Comparison of ENCODE assay signal across 10 cellular contexts in the genomic region with DNA sequence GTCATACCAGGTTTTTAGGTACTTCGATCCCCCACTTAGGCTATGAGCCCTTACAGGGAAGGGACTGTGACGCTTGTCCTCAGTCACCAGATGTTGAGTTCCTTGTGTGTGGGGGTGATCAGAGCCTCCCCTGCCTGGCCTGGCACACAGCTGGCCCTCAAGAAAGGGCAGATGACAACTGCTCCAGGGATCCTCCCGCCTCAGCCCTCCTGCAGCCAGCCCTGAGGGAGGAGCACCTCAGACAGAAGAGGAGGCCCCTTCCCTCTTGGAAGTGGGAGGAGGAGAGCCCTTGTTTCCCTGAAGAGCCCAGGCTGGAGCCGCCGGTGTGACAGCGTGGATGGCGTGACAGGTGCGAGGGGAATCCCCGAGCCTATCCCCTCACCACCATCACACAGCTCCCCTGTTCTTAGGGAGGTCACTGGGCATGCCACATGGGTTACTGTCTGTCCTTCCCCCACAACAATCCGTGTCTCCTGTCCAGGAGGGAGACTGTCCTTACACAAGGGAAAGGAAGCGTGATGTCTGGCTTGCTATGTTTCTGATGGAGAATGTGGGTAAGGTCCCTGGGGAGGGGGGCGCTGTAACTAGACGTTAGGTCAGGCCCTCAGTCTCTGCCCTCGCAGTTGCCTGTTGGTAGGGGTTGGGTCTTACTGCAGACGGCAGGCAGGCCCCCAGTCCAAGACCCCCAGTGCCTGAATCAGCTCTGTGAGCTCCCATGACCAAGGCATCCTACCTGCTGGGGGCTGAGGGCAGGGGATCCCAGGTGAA. TPM values are rescaled to one million over a fixed set of nuclear protein-coding genes. Genes with fewer than 3 reads are reported as not detected.
DNase-seq lines count a peak whose midpoint lies in the region; ATAC-seq, FAIRE-seq and TF ChIP-seq lines count a peak whose summit lies in the region.
"Had no signal": no experiment of that assay in that cellular context is flagged by ENCODE, and none has a peak within 500 bp of the region (broad histone marks: within the 10 kb centered on the region; RNA-seq: fewer than 3 reads in every experiment).

No MANE protein-coding gene starts in this region.

- H3K9me3 ChIP-seq in liver (ENCODE audit: control insufficient read depth in 4 of 4, low read length in 3 of 4) (no peaks in the 10 kb centered on the region), HepG2 (ENCODE audit: low read length) (no peaks in the 10 kb centered on the region), GM12878 (replicated peaks; ENCODE audit: control insufficient read depth, insufficient read depth, low read length) (no peaks in the 10 kb centered on the region)
- H3K9me3 ChIP-seq: SJSA1 had no signal

- FAIRE-seq in HepG2 (lab: Jason Lieb, UNC) (no peak), GM12878 (lab: Jason Lieb, UNC) (no peak)

- POLR2A ChIA-PET in HepG2 (lab: Yijun Ruan, JAX): no interaction called here
- POLR2A ChIA-PET in GM12878 (lab: Charles Lee): interaction anchor here (3.5 kb wide), 1 partner anchor 11 kb away, joined by 16 read pairs; no protein-coding TSS in a partner anchor

- WGBS in liver: 93% methylated on average over 15 of the region's 15 CpGs
- 100% methylated on average over 3 of the region's 15 CpGs for WGBS in HepG2 (ENCODE audit: low lambda C conversion rate)
- WGBS in GM12878 (ENCODE audit: insufficient coverage, insufficient replicate concordance, low lambda C conversion rate, missing lambda C conversion rate): 80% methylated on average over 15 of the region's 15 CpGs

- BruUV-seq in HepG2 (replicated peaks; lab: Mats Ljungman, UMichigan) (no TSS peak), GM12878 (replicated peaks; lab: Mats Ljungman, UMichigan) (no TSS peak)

- H3K4me3 Mint-ChIP-seq in neural crest cell (no peak overlapping the region), HFFc6 (no peak overlapping the region)

- TF ChIP-seq CTCF in liver (IDR thresholded peaks at IDR 0.05; ENCODE audit: low read depth, low read length, missing input control): no peak
- no peak for TF ChIP-seq CTCF in HepG2 (CRISPR knock-in tag; IDR thresholded peaks at IDR 0.05)
- TF ChIP-seq CTCF in GM12878 (IDR thresholded peaks at IDR 0.05 in 2 of 3, conservative IDR thresholded peaks at IDR 0.05 in 1 of 3; ENCODE audit: control insufficient read depth in 2 of 3, extremely low read depth in 1 of 3, insufficient read depth in 1 of 3, low read depth in 3 of 3, low read length in 3 of 3): no peak
- TF ChIP-seq CTCF in neural crest cell (conservative IDR thresholded peaks at IDR 0.05): no peak
- TF ChIP-seq CTCF in HFFc6 (IDR thresholded peaks at IDR 0.05): no peak

- H4K20me1 ChIP-seq in HepG2 (ENCODE audit: insufficient read depth, low read length): no peaks in the 10 kb centered on the region
- H4K20me1 ChIP-seq in GM12878 (ENCODE audit: control insufficient read depth, insufficient read depth): no peaks in the 10 kb centered on the region

- intact Hi-C loops in HepG2 (cut with micrococcal nuclease; ENCODE audit: unreplicated experiment) (no loop called here), GM12878 (cut with micrococcal nuclease; ENCODE audit: unreplicated experiment) (no loop called here)

- RAD21 ChIA-PET in GM12878 (lab: Charles Lee; ENCODE audit: unreplicated experiment): no interaction called here

- H3K27me3 ChIP-seq in liver (ENCODE audit: control insufficient read depth in 4 of 4, insufficient read depth in 4 of 4, low read length in 3 of 4): no peaks in the 10 kb centered on the region
- no peaks in the 10 kb centered on the region for H3K27me3 ChIP-seq in HepG2 (ENCODE audit: control insufficient read depth in 1 of 2, insufficient read depth in 2 of 2, low read length in 2 of 2)
- H3K27me3 ChIP-seq in GM12878 (replicated peaks in 1 of 2; ENCODE audit: control insufficient read depth in 2 of 2, insufficient read depth in 2 of 2, low read length in 1 of 2): no peaks in the 10 kb centered on the region
- H3K27me3 ChIP-seq: SJSA1 had no signal

- SMC1A ChIA-PET in GM12878 (lab: Charles Lee; ENCODE audit: uncharacterized antibody, unreplicated experiment): no interaction called here

- DNase-seq in HepG2 (ENCODE audit: low spot score): no peak
- no peak for DNase-seq in GM12878 (ENCODE audit: low read depth, low spot score)
- no peak for DNase-seq in neural crest cell (ENCODE audit: low read depth, low spot score)
- no peak for DNase-seq in activated CD4-positive, CD25-positive, alpha-beta regulatory T cell (lab: John Stamatoyannopoulos, UW)
- DNase-seq in HFFc6: no peak
- DNase-seq: DMS153 had no signal

- H2AFZ ChIP-seq in HepG2 (ENCODE audit: low read length) (no peak overlapping the region), GM12878 (ENCODE audit: control insufficient read depth, low read depth, low read length) (no peak overlapping the region; the same call in 1 of the 2 replicates)

- in situ Hi-C loops in HepG2 (cut with HindIII; ENCODE audit: extremely low pct_ligation_motif_present, low pct_unique_long_range_greater_than_20kb): no loop called here
- in situ Hi-C loops in GM12878 (cut with MboI): no loop called here

- TF ChIP-seq EP300 in HepG2 (IDR thresholded peaks at IDR 0.05; ENCODE audit: low read depth in 2 of 2, low read length in 2 of 2): no peak
- TF ChIP-seq EP300 in HepG2 (CRISPR knock-in tag; IDR thresholded peaks at IDR 0.05; ENCODE audit: borderline replicate concordance): no peak
- no peak for TF ChIP-seq EP300 in GM12878 (IDR thresholded peaks at IDR 0.05; ENCODE audit: borderline replicate concordance in 1 of 2, control insufficient read depth in 1 of 2, low read depth in 2 of 2, low read length in 2 of 2)

- no peak overlapping the region for H3K9ac ChIP-seq in liver (ENCODE audit: low read depth in 1 of 2, low read length in 2 of 2)
- no peak overlapping the region for H3K9ac ChIP-seq in HepG2 (ENCODE audit: insufficient read depth, low read depth, low read length)
- H3K9ac ChIP-seq in GM12878 (ENCODE audit: control insufficient read depth, insufficient read depth, low read length): no peak overlapping the region

- H3K4me1 ChIP-seq in liver (ENCODE audit: control insufficient read depth in 4 of 4, insufficient read depth in 4 of 4, low read length in 3 of 4) (peaks cover 7 to 15% (median 10%) of the 10 kb centered on the region in 4 donors), HepG2 (ENCODE audit: insufficient read depth, low read length) (no peaks in the 10 kb centered on the region), GM12878 (ENCODE audit: control insufficient read depth, insufficient read depth, low read length) (peaks cover 14% of the 10 kb centered on the region)

- peak overlapping the region; percentile 13 for H3K27ac Mint-ChIP-seq in neural crest cell (ENCODE audit: unreplicated experiment)
- no peak overlapping the region for H3K27ac Mint-ChIP-seq in HFFc6

- TF ChIP-seq POLR2A in HepG2 (IDR thresholded peaks at IDR 0.05; ENCODE audit: insufficient read depth in 1 of 2, low read depth in 2 of 2, low read length in 2 of 2): no peak
- peak; percentile 62 for TF ChIP-seq POLR2A in GM12878 (IDR thresholded peaks at IDR 0.05; ENCODE audit: low read depth, low read length)

- ATAC-seq in HepG2 (no peak), GM12878 (no peak), GM19324 (IDR thresholded peaks at IDR 0.05; ENCODE audit: low FRiP score, unreplicated experiment) (no peak), GM18873 (IDR thresholded peaks at IDR 0.05; ENCODE audit: low FRiP score, unreplicated experiment) (no peak)

- H3K27ac ChIP-seq in liver (ENCODE audit: low read depth in 1 of 2, low read length in 2 of 2) (peak overlapping the region; percentile 32 to 38), HepG2 (ENCODE audit: extremely low read length, insufficient read depth, low read length) (no peak overlapping the region), GM12878 (ENCODE audit: control insufficient read depth, insufficient read depth) (no peak overlapping the region)
- H3K27ac ChIP-seq: SJSA1 had no signal

- H3K36me3 ChIP-seq in liver (ENCODE audit: control insufficient read depth in 4 of 4, insufficient read depth in 3 of 4, low read depth in 1 of 4, low read length in 3 of 4) (peaks cover 4 to 38% (median 21%) of the 10 kb centered on the region in 4 donors), HepG2 (replicated peaks in 1 of 2; ENCODE audit: control insufficient read depth in 1 of 2, insufficient read depth in 2 of 2, low read length in 2 of 2) (peaks cover 12 to 23% of the 10 kb centered on the region in 2 experiments; a peak in 3 of 5 replicates), GM12878 (ENCODE audit: control insufficient read depth in 2 of 2, insufficient read depth in 2 of 2, low read length in 1 of 2) (peaks cover 3 to 7% of the 10 kb centered on the region in 2 experiments; a peak in 2 of 4 replicates)

- H3K36me3 Mint-ChIP-seq in neural crest cell (ENCODE audit: low read depth) (peaks cover 11% of the 10 kb centered on the region), HFFc6 (ENCODE audit: low read depth) (peaks cover 10% of the 10 kb centered on the region)

- CTCF ChIA-PET in HepG2 (lab: Yijun Ruan, JAX; ENCODE audit: low intra/inter-chr PET ratio, low total read pairs): no interaction called here
- CTCF ChIA-PET in GM12878 (lab: Yijun Ruan, JAX): no interaction called here

- peaks cover 11% of the 10 kb centered on the region for H3K4me1 Mint-ChIP-seq in neural crest cell
- no peaks in the 10 kb centered on the region for H3K4me1 Mint-ChIP-seq in HFFc6 (ENCODE audit: low read depth)

- H3K4me2 ChIP-seq in HepG2 (ENCODE audit: low read depth, low read length) (no peak overlapping the region), GM12878 (ENCODE audit: control insufficient read depth, insufficient read depth) (no peak overlapping the region)

- H3K4me3 ChIP-seq in liver (ENCODE audit: low read depth in 1 of 3, low read length in 3 of 3) (no peak overlapping the region), HepG2 (replicated peaks in 1 of 3; ENCODE audit: insufficient read depth in 1 of 3, low read depth in 2 of 3, low read length in 3 of 3) (no peak overlapping the region), GM12878 (no peak overlapping the region)
- H3K4me3 ChIP-seq: SJSA1 had no signal

- no peaks in the 10 kb centered on the region for H3K9me3 Mint-ChIP-seq in neural crest cell
- H3K9me3 Mint-ChIP-seq in HFFc6: no peaks in the 10 kb centered on the region

- TF ChIP-seq RAD21 in liver (IDR thresholded peaks at IDR 0.05) (no peak), HepG2 (CRISPR knock-in tag; IDR thresholded peaks at IDR 0.05) (no peak), GM12878 (IDR thresholded peaks at IDR 0.05; ENCODE audit: insufficient read depth, low read depth, low read length) (no peak)

- H3K79me2 ChIP-seq in HepG2 (ENCODE audit: insufficient read depth, low read length): no peaks in the 10 kb centered on the region
- H3K79me2 ChIP-seq in GM12878 (ENCODE audit: control insufficient read depth, insufficient read depth, low read length): no peaks in the 10 kb centered on the region

- H3K27me3 Mint-ChIP-seq in neural crest cell (ENCODE audit: low read depth) (no peaks in the 10 kb centered on the region), HFFc6 (ENCODE audit: insufficient read depth) (peaks cover 2% of the 10 kb centered on the region; the same call in 1 of the 2 replicates)

RNA-seq across cellular contexts. Expression of a gene that starts 31.5 kb away (rescaled TPM):
- total RNA-seq in liver (10 to 100 TPM; 27.0 to 32.1 TPM), HepG2 (2016; rRNA removed; fragmentation: Illumina TruSeq; extraction: Trizol) (9.5 and 13.8 TPM in 2 replicates), GM12878 (2014; rRNA removed) (25.3 and 28.0 TPM in 2 replicates), GM12878 (2014; rRNA removed; fragmentation: Illumina TruSeq; extraction: Trizol) (15.3 and 17.3 TPM in 2 replicates), GM12878 (2021) (17.0 and 18.6 TPM in 2 replicates), neural crest cell (7.8 and 10.8 TPM in 2 replicates)
- polyA plus RNA-seq in liver (10 to 100 TPM; 16.5 TPM), HepG2 (2011; rRNA removed) (30.8 and 40.8 TPM in 2 replicates), GM12878 (2011; rRNA removed) (35.2 and 43.4 TPM in 2 replicates), GM12878 (2014; fragmentation: Illumina TruSeq; extraction: Trizol) (10.4 and 16.2 TPM in 2 replicates), GM12878 (2014; fragmentation: Nextera tagmentation; extraction: Ambion mirVana) (10 to 100 TPM in 1 of 2 experiments, 1 to 10 TPM in 1; 9.0 to 11.3 TPM), GM12878 (2014; rRNA removed) (28.4 and 31.7 TPM in 2 replicates), GM12878 (2016; fragmentation: Nextera tagmentation; extraction: Ambion mirVana) (10 to 100 TPM; 22.4 to 27.4 TPM)
- 10.0 and 12.3 TPM in 2 replicates for total RNA-seq in HepG2 (2016; cell fraction: cytosol; rRNA removed; fragmentation: Illumina TruSeq; extraction: Trizol; ENCODE audit: low read depth)
- total RNA-seq in HepG2 (2016; cell fraction: insoluble cytoplasmic fraction; rRNA removed; fragmentation: Illumina TruSeq; extraction: Trizol): 8.9 and 14.2 TPM in 2 replicates
- total RNA-seq in HepG2 (2016; cell fraction: membrane; rRNA removed; fragmentation: Illumina TruSeq; extraction: Trizol): 9.6 and 14.1 TPM in 2 replicates
- total RNA-seq in HepG2 (2016; cell fraction: nucleus; rRNA removed; fragmentation: Illumina TruSeq; extraction: Trizol): 15.1 and 21.0 TPM in 2 replicates
- 48.0 and 49.3 TPM in 2 replicates for polyA plus RNA-seq in HepG2 (2011; cell fraction: cytosol; rRNA removed)
- 46.2 and 52.0 TPM in 2 replicates for polyA plus RNA-seq in HepG2 (2011; cell fraction: nucleus; rRNA removed)
- 14.9 and 23.1 TPM in 2 replicates for polyA plus RNA-seq in HepG2 (2012)
- polyA plus RNA-seq in HepG2 (2016; cell fraction: cytosol; fragmentation: Illumina TruSeq; extraction: Trizol; ENCODE audit: low read depth): 11.3 and 12.5 TPM in 2 replicates
- 9.2 and 9.3 TPM in 2 replicates for polyA plus RNA-seq in HepG2 (2016; cell fraction: insoluble cytoplasmic fraction; fragmentation: Illumina TruSeq; extraction: Trizol; ENCODE audit: low read depth)
- 10.7 and 12.6 TPM in 2 replicates for polyA plus RNA-seq in HepG2 (2016; cell fraction: membrane; fragmentation: Illumina TruSeq; extraction: Trizol; ENCODE audit: low read depth)
- 24.7 and 29.5 TPM in 2 replicates for polyA plus RNA-seq in HepG2 (2016; cell fraction: nucleus; fragmentation: Illumina TruSeq; extraction: Trizol; ENCODE audit: insufficient read depth, low read depth)
- polyA minus RNA-seq in HepG2 (2011; rRNA and poly(A)+ RNA removed; ENCODE audit: low replicate concordance): 7.1 and 38.6 TPM in 2 replicates
- polyA minus RNA-seq in HepG2 (2011; cell fraction: cytosol; rRNA and poly(A)+ RNA removed): 14.3 and 14.6 TPM in 2 replicates
- polyA minus RNA-seq in HepG2 (2011; cell fraction: nucleus; rRNA and poly(A)+ RNA removed): 19.2 and 26.5 TPM in 2 replicates
- 75.0 TPM in 2 replicates for total RNA-seq in GM12878 (2013; cell fraction: nucleolus; rRNA removed)
- polyA plus RNA-seq in GM12878 (2011; ENCODE audit: low read depth): 12.3 TPM
- polyA plus RNA-seq in GM12878 (2011; cell fraction: cytosol; rRNA removed): 46.5 and 63.0 TPM in 2 replicates
- 59.7 and 68.9 TPM in 2 replicates for polyA plus RNA-seq in GM12878 (2011; cell fraction: nucleus; rRNA removed)
- polyA plus RNA-seq in GM12878 (2012): 16.2 and 20.4 TPM in 2 replicates
- polyA minus RNA-seq in GM12878 (2011; rRNA and poly(A)+ RNA removed): 54.9 and 57.2 TPM in 2 replicates
- 9.9 and 10.8 TPM in 2 replicates for polyA minus RNA-seq in GM12878 (2011; cell fraction: cytosol; rRNA and poly(A)+ RNA removed)
- 25.8 and 32.5 TPM in 2 replicates for polyA minus RNA-seq in GM12878 (2011; cell fraction: nucleus; rRNA and poly(A)+ RNA removed)
- total RNA-seq in HFFc6 (2021; fragmentation: NEBNext Ultra II Directional; extraction: Animal tissue kit (Norgen Biotek cat#: 25700)): 10 to 100 TPM in 2 of 6 experiments, 1 to 10 TPM in 4; 7.7 to 13.0 (median 9.6) TPM

RNA-seq across cellular contexts. Expression of a gene that starts 55.1 kb away (rescaled TPM):
- total RNA-seq in liver: 10 to 100 TPM; 10.5 to 22.3 TPM
- 10 to 100 TPM; 18.6 to 26.0 TPM for polyA plus RNA-seq in liver
- 18.8 and 23.0 TPM in 2 replicates for total RNA-seq in HepG2 (2016; rRNA removed; fragmentation: Illumina TruSeq; extraction: Trizol)
- 3.8 and 4.1 TPM in 2 replicates for total RNA-seq in HepG2 (2016; cell fraction: cytosol; rRNA removed; fragmentation: Illumina TruSeq; extraction: Trizol; ENCODE audit: low read depth)
- total RNA-seq in HepG2 (2016; cell fraction: insoluble cytoplasmic fraction; rRNA removed; fragmentation: Illumina TruSeq; extraction: Trizol): 17.9 and 20.0 TPM in 2 replicates
- 17.3 and 18.1 TPM in 2 replicates for total RNA-seq in HepG2 (2016; cell fraction: membrane; rRNA removed; fragmentation: Illumina TruSeq; extraction: Trizol)
- 18.1 and 18.3 TPM in 2 replicates for total RNA-seq in HepG2 (2016; cell fraction: nucleus; rRNA removed; fragmentation: Illumina TruSeq; extraction: Trizol)
- polyA plus RNA-seq in HepG2 (2011; rRNA removed): 20.0 and 25.1 TPM in 2 replicates
- polyA plus RNA-seq in HepG2 (2011; cell fraction: cytosol; rRNA removed): 18.7 TPM in 2 replicates
- 36.8 and 38.0 TPM in 2 replicates for polyA plus RNA-seq in HepG2 (2011; cell fraction: nucleus; rRNA removed)
- 12.9 and 13.9 TPM in 2 replicates for polyA plus RNA-seq in HepG2 (2012)
- polyA plus RNA-seq in HepG2 (2016; cell fraction: cytosol; fragmentation: Illumina TruSeq; extraction: Trizol; ENCODE audit: low read depth): 3.2 and 3.8 TPM in 2 replicates
- polyA plus RNA-seq in HepG2 (2016; cell fraction: insoluble cytoplasmic fraction; fragmentation: Illumina TruSeq; extraction: Trizol; ENCODE audit: low read depth): 19.8 and 21.1 TPM in 2 replicates
- 12.0 and 12.4 TPM in 2 replicates for polyA plus RNA-seq in HepG2 (2016; cell fraction: membrane; fragmentation: Illumina TruSeq; extraction: Trizol; ENCODE audit: low read depth)
- 32.0 and 33.8 TPM in 2 replicates for polyA plus RNA-seq in HepG2 (2016; cell fraction: nucleus; fragmentation: Illumina TruSeq; extraction: Trizol; ENCODE audit: insufficient read depth, low read depth)
- 29.2 and 33.9 TPM in 2 replicates for polyA minus RNA-seq in HepG2 (2011; rRNA and poly(A)+ RNA removed; ENCODE audit: low replicate concordance)
- polyA minus RNA-seq in HepG2 (2011; cell fraction: cytosol; rRNA and poly(A)+ RNA removed): 12.1 and 12.2 TPM in 2 replicates
- 23.2 and 29.6 TPM in 2 replicates for polyA minus RNA-seq in HepG2 (2011; cell fraction: nucleus; rRNA and poly(A)+ RNA removed)
- total RNA-seq in GM12878 (2013; cell fraction: nucleolus; rRNA removed): 45.5 and 50.6 TPM in 2 replicates
- total RNA-seq in GM12878 (2014; rRNA removed): 25.0 and 28.5 TPM in 2 replicates
- 17.1 and 17.7 TPM in 2 replicates for total RNA-seq in GM12878 (2014; rRNA removed; fragmentation: Illumina TruSeq; extraction: Trizol)
- total RNA-seq in GM12878 (2021): 37.7 and 38.3 TPM in 2 replicates
- polyA plus RNA-seq in GM12878 (2011; ENCODE audit: low read depth): 11.2 TPM
- 34.8 and 40.6 TPM in 2 replicates for polyA plus RNA-seq in GM12878 (2011; rRNA removed)
- 48.6 and 50.5 TPM in 2 replicates for polyA plus RNA-seq in GM12878 (2011; cell fraction: cytosol; rRNA removed)
- polyA plus RNA-seq in GM12878 (2011; cell fraction: nucleus; rRNA removed): 76.2 and 79.0 TPM in 2 replicates
- polyA plus RNA-seq in GM12878 (2012): 17.3 and 19.6 TPM in 2 replicates
- polyA plus RNA-seq in GM12878 (2014; fragmentation: Illumina TruSeq; extraction: Trizol): 26.5 and 28.8 TPM in 2 replicates
- 1 to 10 TPM; 5.2 to 5.3 TPM for polyA plus RNA-seq in GM12878 (2014; fragmentation: Nextera tagmentation; extraction: Ambion mirVana)
- 33.0 and 35.3 TPM in 2 replicates for polyA plus RNA-seq in GM12878 (2014; rRNA removed)
- 10 to 100 TPM; 23.7 to 24.8 TPM for polyA plus RNA-seq in GM12878 (2016; fragmentation: Nextera tagmentation; extraction: Ambion mirVana)
- 46.7 and 58.2 TPM in 2 replicates for polyA minus RNA-seq in GM12878 (2011; rRNA and poly(A)+ RNA removed)
- polyA minus RNA-seq in GM12878 (2011; cell fraction: cytosol; rRNA and poly(A)+ RNA removed): 18.5 and 23.1 TPM in 2 replicates
- 29.7 and 44.9 TPM in 2 replicates for polyA minus RNA-seq in GM12878 (2011; cell fraction: nucleus; rRNA and poly(A)+ RNA removed)
- total RNA-seq in neural crest cell: 40.4 and 43.1 TPM in 2 replicates
- 10 to 100 TPM; 27.8 to 35.3 (median 31.1) TPM for total RNA-seq in HFFc6 (2021; fragmentation: NEBNext Ultra II Directional; extraction: Animal tissue kit (Norgen Biotek cat#: 25700))

Comparison
In these comparisons a context has a peak if more than half of its experiments do, and no peak if none do; other contexts are left out.
1. H3K27ac ChIP-seq: peak in liver (2 of 2); none in HepG2 (single experiment) and GM12878 (single experiment).